ENCODE assay signal across 8 cellular contexts in the genomic region with DNA sequence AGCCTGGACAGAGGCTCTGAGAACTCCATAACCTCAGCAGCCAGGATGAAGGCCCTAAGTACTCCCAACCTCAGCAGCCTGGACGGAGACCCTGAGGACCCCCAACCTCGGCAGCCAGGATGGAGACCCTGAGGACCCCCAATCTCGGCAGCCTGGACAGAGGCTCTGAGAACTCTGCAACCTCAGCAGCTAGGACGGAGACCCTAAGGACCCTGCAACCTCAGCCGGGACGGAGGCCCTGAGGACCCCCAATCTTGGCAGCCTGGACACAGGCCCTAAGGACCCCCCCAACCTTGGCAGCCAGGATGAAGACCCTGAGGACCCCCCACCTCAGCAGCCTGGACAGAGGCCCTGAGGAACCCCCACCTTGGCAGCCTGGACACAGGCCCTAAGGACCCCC.
"Had no signal": no experiment of that assay in that cellular context is flagged by ENCODE, and none has a peak within 500 bp of the region (broad histone marks: within the 10 kb centered on the region; RNA-seq: fewer than 3 reads in every experiment).

No MANE protein-coding gene starts in this region.

- H3K9ac ChIP-seq: GM23248 had no signal

- H3K4me1 Mint-ChIP-seq: GM23338, H9 had no signal

- H3K4me2 ChIP-seq: GM23338 had no signal

- H2AFZ ChIP-seq: GM23248, GM23338 had no signal

- H3K4me3 Mint-ChIP-seq: GM23338, H9, HFFc6 had no signal

- H3K27ac ChIP-seq: GM23248 had no signal

- H3K9me3 Mint-ChIP-seq: GM23338, H9, HFFc6 had no signal

- H3K9me3 ChIP-seq: HAP-1 had no signal

- H3K27ac Mint-ChIP-seq: GM23338, H9, HFFc6 had no signal

- H3K4me3 ChIP-seq: GM23248, GM23338, HAP-1 had no signal

- H3K4me1 ChIP-seq: HAP-1 had no signal

- DNase-seq: GM23248, GOT3, H9, HCEC 1CT, HFFc6 had no signal

- ATAC-seq: GM23338, HCT116 had no signal
